25 cellular contexts compared by ENCODE assay signal in the genomic region with DNA sequence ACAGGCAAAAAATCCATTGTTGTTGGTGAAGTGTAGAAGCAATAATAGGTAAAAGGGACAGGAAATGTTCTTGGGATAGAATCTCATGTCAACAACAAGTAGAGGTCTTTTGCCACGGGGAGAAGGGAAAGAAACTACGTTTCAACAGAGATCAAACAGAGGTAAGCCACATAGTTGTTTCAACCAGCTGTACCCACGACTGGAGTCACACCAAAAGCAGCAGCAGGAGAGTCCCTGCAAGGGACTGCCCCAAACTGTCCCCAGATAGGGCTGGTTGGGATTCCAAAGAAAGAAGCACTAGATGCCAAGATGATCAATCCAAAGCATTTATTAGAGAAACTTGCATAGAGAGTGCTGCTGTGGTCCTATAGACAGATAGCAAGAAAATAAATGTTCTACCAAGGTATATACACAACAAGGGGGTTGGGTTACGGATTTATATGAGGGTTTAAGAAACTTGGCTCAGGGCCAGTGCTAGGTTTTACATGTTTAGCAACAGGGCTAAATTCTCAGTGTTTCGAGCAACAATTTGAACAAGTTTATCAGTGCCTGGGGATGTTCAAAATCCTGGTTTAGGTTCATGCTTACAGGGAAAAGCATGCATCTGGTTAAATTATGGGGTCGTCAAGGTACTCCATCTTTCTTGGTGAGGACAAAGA.
"Had no signal": no experiment of that assay in that cellular context is flagged by ENCODE, and none has a peak within 500 bp of the region (broad histone marks: within the 10 kb centered on the region; RNA-seq: fewer than 3 reads in every experiment).

No MANE protein-coding gene starts in this region.

- H3K27ac ChIP-seq: cardiac muscle cell, KMS-11, RWPE1 had no signal

- ATAC-seq: activated CD8-positive, alpha-beta memory T cell treated with anti-CD3 and anti-CD28 coated beads, Interleukin-2, amount 10 ng/mL, durations not matched to agents 7 days and 5 days; activated naive CD4-positive, alpha-beta T cell treated with anti-CD3 and anti-CD28 coated beads, Interleukin-2, amount 50 U/mL, for 72 hours; activated naive CD8-positive, alpha-beta T cell treated with anti-CD3 and anti-CD28 coated beads, Interleukin-2, amount 50 U/mL, for 24 hours; Panc1 had no signal

- DNase-seq: activated B cell treated with CpG ODN at 0.5 μM for 24 hours; activated CD4-positive, alpha-beta T cell treated with anti-CD3 and anti-CD28 coated beads for 1 hour; activated CD4-positive, alpha-beta T cell treated with anti-CD3 and anti-CD28 coated beads, Interleukin-2, amount 10 ng/mL, durations not matched to agents 24 days and 14 days; activated CD4-positive, alpha-beta T cell treated with anti-CD3 and anti-CD28 coated beads, Interleukin-2, amount 50 U/mL, for 48 hours; activated CD8-positive, alpha-beta memory T cell treated with anti-CD3 and anti-CD28 coated beads, Interleukin-2, amount 10 ng/mL, durations not matched to agents 7 days and 5 days; activated effector memory CD4-positive, alpha-beta T cell treated with anti-CD3 and anti-CD28 coated beads, Interleukin-2, amount 50 U/mL, for 16 hours; activated naive CD4-positive, alpha-beta T cell treated with Interleukin-2 at 50 U/mL for 16 hours; activated naive CD8-positive, alpha-beta T cell treated with anti-CD3 and anti-CD28 coated beads, Interleukin-2, amount 50 U/mL, for 24 hours; activated T-cell treated with anti-CD3 and anti-CD28 coated beads, Interleukin-2, amount 50 U/mL, for 24 hours; amygdala; MV-4-11; NCI-H1092 treated with DMSO at 0.1 percent for 48 hours; NCI-H1417 treated with DMSO at 0.1 percent for 48 hours; NCI-H1694; NCI-H2029; NCI-H524; NCI-H748 treated with DMSO at 0.1 percent for 48 hours; OCI-M1; Right ventricle myocardium superior had no signal

- H3K4me2 ChIP-seq: KMS-11 had no signal

- H3K4me3 ChIP-seq: cardiac muscle cell had no signal

- FAIRE-seq: astrocyte had no signal

- H3K9ac ChIP-seq: KMS-11 had no signal

- H3K27me3 ChIP-seq: cardiac muscle cell had no signal

- H3K36me3 ChIP-seq: cardiac muscle cell had no signal
